ENCODE assay signal across 28 cellular contexts in the genomic region with DNA sequence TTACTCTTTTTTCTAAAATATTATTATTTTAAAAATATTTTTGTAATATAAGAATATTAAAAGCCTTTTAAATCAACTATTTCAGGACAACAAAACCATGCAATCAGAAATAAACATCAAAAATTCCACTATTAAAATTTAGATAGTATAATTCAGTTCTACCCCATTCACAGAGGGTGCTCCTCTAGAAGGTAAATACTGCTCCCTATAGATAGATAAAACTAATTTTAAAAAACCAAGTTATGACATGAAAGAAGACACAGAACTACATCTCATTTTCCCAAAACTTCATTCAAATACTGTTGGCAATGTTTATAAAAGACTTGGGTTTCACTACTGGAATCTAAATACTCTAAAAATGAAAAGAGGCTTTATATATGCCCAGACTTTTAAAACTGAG.
"Had no signal": no experiment of that assay in that cellular context is flagged by ENCODE, and none has a peak within 500 bp of the region (broad histone marks: within the 10 kb centered on the region; RNA-seq: fewer than 3 reads in every experiment).

No MANE protein-coding gene starts in this region.

- H3K9ac ChIP-seq: neural progenitor cell, parathyroid adenoma had no signal

- DNase-seq: dorsolateral prefrontal cortex; effector CD4-positive, alpha-beta T cell; glutamatergic neuron; heart right ventricle; hippocampal formation; left cardiac atrium; left lung; mesenchymal stem cell; naive thymus-derived CD4-positive, alpha-beta T cell; stimulated activated CD4-positive, alpha-beta T cell treated with anti-CD3 and anti-CD28 coated beads, Interleukin-12 subunit alpha, Interleukin-12 subunit beta, amount 100 ng/mL, for 4 hours; stimulated activated CD4-positive, alpha-beta T cell treated with anti-CD3 and anti-CD28 coated beads, Interleukin-1b, Interleukin-23, amount 100 ng/mL, for 48 hours; stimulated activated CD4-positive, alpha-beta T cell treated with anti-CD3 and anti-CD28 coated beads, Interleukin-4, amount 100 ng/mL, for 1 hour; stimulated activated naive CD4-positive, alpha-beta T cell treated with Interleukin-2 at 50 U/mL for 16 hours; substantia nigra; testis; tibial artery had no signal

- H3K9me3 ChIP-seq: gastroesophageal sphincter, heart right ventricle, right atrium auricular region, testis, tibial artery had no signal

- H3K4me2 ChIP-seq: neural progenitor cell, smooth muscle cell had no signal

- H3K4me1 ChIP-seq: gastroesophageal sphincter, heart right ventricle, left lung, neural progenitor cell, parathyroid adenoma, right atrium auricular region, testis, tibial artery had no signal

- H3K27ac ChIP-seq: gastroesophageal sphincter, heart right ventricle, left lung, neural progenitor cell, parathyroid adenoma, right atrium auricular region, testis, tibial artery had no signal

- H3K4me3 ChIP-seq: dorsolateral prefrontal cortex, gastroesophageal sphincter, heart right ventricle, left lung, neural progenitor cell, right atrium auricular region, smooth muscle cell, testis, tibial artery had no signal

- H3K27me3 ChIP-seq: dorsolateral prefrontal cortex, gastroesophageal sphincter, heart right ventricle, left lung, neural progenitor cell, right atrium auricular region, testis, tibial artery had no signal

- H3K9me3 Mint-ChIP-seq: mesothelial cell of epicardium; naive thymus-derived CD4-positive, alpha-beta T cell; nephron; neural progenitor cell; type B pancreatic cell had no signal

- ATAC-seq: gastroesophageal sphincter; heart right ventricle; left cardiac atrium; left lung; naive thymus-derived CD4-positive, alpha-beta T cell; sciatic nerve; stimulated activated effector memory CD8-positive, alpha-beta T cell treated with anti-CD3 and anti-CD28 coated beads, Interleukin-12 subunit alpha, Interleukin-12 subunit beta, amount 100 ng/mL, for 72 hours had no signal

- H3K36me3 Mint-ChIP-seq: mesothelial cell of epicardium; naive thymus-derived CD4-positive, alpha-beta T cell; neural progenitor cell; stimulated activated effector memory CD8-positive, alpha-beta T cell treated with anti-CD3 and anti-CD28 coated beads, Interleukin-12 subunit alpha, Interleukin-12 subunit beta, amount 100 ng/mL, for 72 hours; type B pancreatic cell had no signal

- H3K27ac Mint-ChIP-seq: mesothelial cell of epicardium; naive thymus-derived CD4-positive, alpha-beta T cell; nephron; neural progenitor cell; progenitor cell of endocrine pancreas; stimulated activated effector memory CD8-positive, alpha-beta T cell treated with anti-CD3 and anti-CD28 coated beads, Interleukin-12 subunit alpha, Interleukin-12 subunit beta, amount 100 ng/mL, for 72 hours; type B pancreatic cell had no signal

- H3K36me3 ChIP-seq: gastroesophageal sphincter, heart right ventricle, left lung, neural progenitor cell, right atrium auricular region, tibial artery had no signal

- H3K79me2 ChIP-seq: parathyroid adenoma had no signal

- H2AFZ ChIP-seq: neural progenitor cell, parathyroid adenoma had no signal

- FAIRE-seq: islet of Langerhans had no signal
